Comparison of ENCODE assay signal across 8 cellular contexts in the genomic region with DNA sequence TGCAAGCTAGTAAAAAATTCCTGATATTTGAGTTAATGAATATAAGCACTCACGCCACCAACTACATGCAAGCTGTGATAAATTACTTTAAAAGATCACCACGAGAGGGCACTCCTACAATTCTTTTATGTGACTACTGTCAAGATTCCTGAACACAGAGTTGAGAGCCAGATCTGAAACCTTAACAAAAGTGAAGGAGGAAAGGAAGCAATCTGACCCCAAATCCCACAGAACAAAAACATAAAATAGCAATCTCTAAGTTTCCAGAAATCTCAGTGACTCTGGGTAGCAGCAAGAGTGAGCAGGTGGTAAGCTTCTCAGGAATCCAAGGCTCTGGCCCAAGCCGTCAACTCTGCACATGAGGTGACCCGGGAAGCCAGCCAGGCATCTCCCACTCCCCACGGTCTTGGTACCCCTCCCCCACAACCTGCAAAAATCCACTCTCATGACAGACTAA. TPM values are rescaled to one million over a fixed set of nuclear protein-coding genes. Genes with fewer than 3 reads are reported as not detected.
DNase-seq lines count a peak whose midpoint lies in the region; ATAC-seq, FAIRE-seq and TF ChIP-seq lines count a peak whose summit lies in the region.

No MANE protein-coding gene starts in this region.

- H3K27ac Mint-ChIP-seq in activated naive CD4-positive, alpha-beta T cell treated with anti-CD3 and anti-CD28 coated beads, Interleukin-2, amount 50 U/mL, for 24 hours = peak overlapping the region; percentile 30

- H3K4me3 ChIP-seq in WERI-Rb-1 (ENCODE audit: low read depth, low read length) = no peak overlapping the region
- no peak overlapping the region for H3K4me3 ChIP-seq in pancreas

- TF ChIP-seq CTCF in WERI-Rb-1 (IDR thresholded peaks at IDR 0.05; ENCODE audit: low read depth, low read length) (peak; percentile 28; the same call in 1 of the 2 replicates), pancreas (IDR thresholded peaks at IDR 0.05) (peak; percentile 10 to 44 (median 32))

- peaks cover 10% of the 10 kb centered on the region for H3K4me1 Mint-ChIP-seq in activated naive CD4-positive, alpha-beta T cell treated with anti-CD3 and anti-CD28 coated beads, Interleukin-2, amount 50 U/mL, for 24 hours

- peak; percentile 82 to 93 (median 90) for ATAC-seq in pancreas
- ATAC-seq in HG02610 (IDR thresholded peaks at IDR 0.05; ENCODE audit: unreplicated experiment) = no peak

- peak; percentile 67 for FAIRE-seq in pancreas (lab: Jason Lieb, UNC)

- 16 to 18% methylated on average over 5 of the region's 5 CpGs for WGBS in pancreas, 2 donors

- no peaks in the 10 kb centered on the region for H3K9me3 Mint-ChIP-seq in activated naive CD4-positive, alpha-beta T cell treated with anti-CD3 and anti-CD28 coated beads, Interleukin-2, amount 50 U/mL, for 24 hours

- H3K36me3 Mint-ChIP-seq in activated naive CD4-positive, alpha-beta T cell treated with anti-CD3 and anti-CD28 coated beads, Interleukin-2, amount 50 U/mL, for 24 hours = peaks cover 11% of the 10 kb centered on the region

- intact Hi-C loops in pancreas (cut with DNase I) = loop anchor here in 2 of 3 donors (5.0 kb wide), 1 partner anchor 84 kb away; the partner anchor contains the start of gene DDX27 (in 2 of the 2)

- H3K27me3 Mint-ChIP-seq in activated naive CD4-positive, alpha-beta T cell treated with anti-CD3 and anti-CD28 coated beads, Interleukin-2, amount 50 U/mL, for 24 hours = no peaks in the 10 kb centered on the region

- H3K4me1 ChIP-seq in pancreas = peaks cover 5 to 12% (median 8%) of the 10 kb centered on the region in 3 donors

- DNase-seq in activated naive CD4-positive, alpha-beta T cell (lab: John Stamatoyannopoulos, UW) = no peak
- DNase-seq in NCI-H146 treated with DMSO at 0.1 percent for 48 hours (lab: John Stamatoyannopoulos, UW; ENCODE audit: unreplicated experiment) (peak; percentile 16), WERI-Rb-1 (no peak), germinal center (ENCODE audit: low spot score) (peak; percentile 40), pancreas (peak in 2 of 6 donors; percentile 37 to 41)
- no peak for DNase-seq in stimulated activated CD4-positive, alpha-beta T cell treated with anti-CD3 and anti-CD28 coated beads, Interleukin-1b, Interleukin-23, amount 100 ng/mL, for 48 hours

- H3K27me3 ChIP-seq in WERI-Rb-1 (ENCODE audit: insufficient read depth, low read depth, severe bottlenecking) = no peaks in the 10 kb centered on the region
- no peaks in the 10 kb centered on the region for H3K27me3 ChIP-seq in pancreas

- H3K27ac ChIP-seq in WERI-Rb-1 = no peak overlapping the region
- H3K27ac ChIP-seq in pancreas = no peak overlapping the region

- no peak overlapping the region for H3K4me3 Mint-ChIP-seq in activated naive CD4-positive, alpha-beta T cell treated with anti-CD3 and anti-CD28 coated beads, Interleukin-2, amount 50 U/mL, for 24 hours

- H3K9me3 ChIP-seq in WERI-Rb-1 (ENCODE audit: severe bottlenecking) = no peaks in the 10 kb centered on the region
- no peaks in the 10 kb centered on the region for H3K9me3 ChIP-seq in pancreas

- H3K36me3 ChIP-seq in WERI-Rb-1 = peaks cover 45% of the 10 kb centered on the region
- peaks cover 0 to 18% (median 10%) of the 10 kb centered on the region in 3 donors for H3K36me3 ChIP-seq in pancreas

RNA-seq across cellular contexts. Expression of gene STAU1, which starts 55.1 kb away (rescaled TPM):
- 10 to 100 TPM; 43.9 to 62.8 (median 56.2) TPM for total RNA-seq in pancreas
- polyA plus RNA-seq in pancreas = 10 to 100 TPM; 18.9 to 29.6 TPM

Comparison
In these comparisons a context has a peak if more than half of its experiments do, and no peak if none do; other contexts are left out.
1. DNase-seq: peak in NCI-H146 treated with DMSO at 0.1 percent for 48 hours (single experiment) and germinal center (single experiment); none in activated naive CD4-positive, alpha-beta T cell (0 of 4), WERI-Rb-1 (single experiment) and stimulated activated CD4-positive, alpha-beta T cell treated with anti-CD3 and anti-CD28 coated beads, Interleukin-1b, Interleukin-23, amount 100 ng/mL, for 48 hours (single experiment).